ENCODE assay signal across 1 cellular context in genomic region chr22:32628626-32629587, GRCh38.
TF ChIP-seq lines count a peak whose summit lies in the region.

No MANE protein-coding gene starts in this region.

TF ChIP-seq in IMR-90, 13 proteins besides CTCF, POLR2A, EP300 and RAD21:
- no peak for TF ChIP-seq MAFK (IDR thresholded peaks at IDR 0.05; ENCODE audit: low read depth, low read length)
- TF ChIP-seq RCOR1 (IDR thresholded peaks at IDR 0.05; ENCODE audit: insufficient replicate concordance, low read length), result no peak
- no peak for TF ChIP-seq USF2 (IDR thresholded peaks at IDR 0.05; ENCODE audit: low read depth, low read length)
- TF ChIP-seq CEBPB (IDR thresholded peaks at IDR 0.05; ENCODE audit: low read depth, low read length), result peak; percentile 86
- TF ChIP-seq SMC3 (IDR thresholded peaks at IDR 0.05; ENCODE audit: low read depth, low read length), result no peak
